1 cellular context compared by ENCODE assay signal in the genomic region with DNA sequence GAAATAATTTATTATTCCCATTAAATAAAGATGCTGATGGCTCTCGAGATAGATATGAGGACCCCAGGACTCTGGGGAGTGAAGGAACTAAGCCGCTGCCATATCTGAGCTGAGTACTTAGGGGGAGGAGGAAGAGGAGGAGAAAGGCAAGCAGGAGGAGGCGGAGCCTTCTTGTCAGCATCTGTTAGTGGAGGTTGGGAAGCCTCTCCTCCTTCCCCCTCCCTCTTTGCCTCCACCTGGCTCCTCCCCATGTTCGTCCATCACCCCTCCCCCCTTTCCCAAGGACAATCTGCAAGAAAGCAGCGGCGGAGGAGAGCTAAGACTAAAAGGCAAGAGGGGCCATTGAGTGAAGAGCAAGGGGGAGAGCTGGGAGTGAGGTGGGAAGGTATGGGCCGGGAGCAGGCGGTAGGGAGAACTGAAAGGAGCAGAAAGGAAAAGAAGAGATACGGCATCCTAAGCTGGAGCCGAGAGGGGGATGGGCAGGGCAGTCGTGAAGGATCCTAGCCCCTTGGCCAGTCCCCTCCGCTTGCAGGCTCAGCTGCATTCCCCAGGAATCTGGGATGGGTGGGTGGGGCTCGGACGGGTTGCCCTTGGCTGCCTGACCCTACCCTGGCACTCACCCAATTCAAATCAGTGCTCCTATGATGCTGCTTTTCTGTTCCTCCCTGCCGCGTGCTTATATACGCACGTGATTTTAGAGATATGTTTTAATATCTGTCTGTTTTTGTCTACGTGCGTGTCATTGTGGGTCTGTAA.
TF ChIP-seq lines count a peak whose summit lies in the region.

Gene PFKM (plus strand): TSS at position 287 of the 756 bp plus-strand sequence. CDS start 3,411 bp downstream, outside the sequence.

TF ChIP-seq in K562, 482 proteins besides CTCF, POLR2A, EP300 and RAD21 (continued from another document and continues in another):
- 0 out of 2 replicates have a peak, but pooled peaks have one; percentile 31 for TF ChIP-seq RERE (CRISPR knock-in tag; IDR thresholded peaks at IDR 0.05; ENCODE audit: borderline replicate concordance)
- TF ChIP-seq, protein P1, sequence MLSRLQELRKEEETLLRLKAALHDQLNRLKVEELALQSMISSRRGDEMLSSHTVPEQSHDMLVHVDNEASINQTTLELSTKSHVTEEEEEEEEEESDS (CRISPR knock-in tag; IDR thresholded peaks at IDR 0.05), result no peak
- no peak for TF ChIP-seq AFF4 (CRISPR knock-in tag; IDR thresholded peaks at IDR 0.05)
- TF ChIP-seq MCM7 (IDR thresholded peaks at IDR 0.05), result no peak
- TF ChIP-seq MTA1 (IDR thresholded peaks at IDR 0.05; ENCODE audit: borderline replicate concordance), result peak; percentile 53; the same call in 1 of the 2 replicates
- TF ChIP-seq ATF7 (IDR thresholded peaks at IDR 0.05), result peak; percentile 24; the same call in 1 of the 2 replicates
- 0 out of 2 replicates have a peak, but pooled peaks have one; percentile 69 for TF ChIP-seq THRB (CRISPR knock-in tag; conservative IDR thresholded peaks at IDR 0.05)
- TF ChIP-seq TCFL5 (CRISPR knock-in tag; conservative IDR thresholded peaks at IDR 0.05), result no peak
- no peak for TF ChIP-seq HEY1 (CRISPR knock-in tag; IDR thresholded peaks at IDR 0.05; ENCODE audit: borderline replicate concordance)
- TF ChIP-seq, protein P2, sequence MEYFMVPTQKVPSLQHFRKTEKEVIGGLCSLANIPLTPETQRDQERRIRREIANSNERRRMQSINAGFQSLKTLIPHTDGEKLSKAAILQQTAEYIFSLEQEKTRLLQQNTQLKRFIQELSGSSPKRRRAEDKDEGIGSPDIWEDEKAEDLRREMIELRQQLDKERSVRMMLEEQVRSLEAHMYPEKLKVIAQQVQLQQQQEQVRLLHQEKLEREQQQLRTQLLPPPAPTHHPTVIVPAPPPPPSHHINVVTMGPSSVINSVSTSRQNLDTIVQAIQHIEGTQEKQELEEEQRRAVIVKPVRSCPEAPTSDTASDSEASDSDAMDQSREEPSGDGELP (CRISPR knock-in tag; IDR thresholded peaks at IDR 0.05; ENCODE audit: borderline replicate concordance), result peak; percentile 70
- peak; percentile 40; the same call in 1 of the 2 replicates for TF ChIP-seq CXXC5 (CRISPR knock-in tag; IDR thresholded peaks at IDR 0.05)
- TF ChIP-seq ZNF23 (CRISPR knock-in tag; IDR thresholded peaks at IDR 0.05), result peak; percentile 23; the same call in 1 of the 2 replicates
- TF ChIP-seq HDAC6 (IDR thresholded peaks at IDR 0.05; ENCODE audit: low read depth, low read length), result no peak
- TF ChIP-seq ATF4 (CRISPR knock-in tag; IDR thresholded peaks at IDR 0.05), result 0 out of 2 replicates have a peak, but pooled peaks have one; percentile 20
- peak; percentile 37 to 56; a peak in 2 of 4 replicates for TF ChIP-seq MNT (conservative IDR thresholded peaks at IDR 0.05)
- 0 out of 2 replicates have a peak, but pooled peaks have one; percentile 18 for TF ChIP-seq NCOA1 (IDR thresholded peaks at IDR 0.05; ENCODE audit: low read depth)
- peak; percentile 57; the same call in 1 of the 2 replicates for TF ChIP-seq DPF2 (IDR thresholded peaks at IDR 0.05)
- TF ChIP-seq BHLHE40 (IDR thresholded peaks at IDR 0.05; ENCODE audit: low read length), result peak; percentile 80
- no peak for TF ChIP-seq ZBTB34 (CRISPR knock-in tag; IDR thresholded peaks at IDR 0.05)
- TF ChIP-seq, protein P3, sequence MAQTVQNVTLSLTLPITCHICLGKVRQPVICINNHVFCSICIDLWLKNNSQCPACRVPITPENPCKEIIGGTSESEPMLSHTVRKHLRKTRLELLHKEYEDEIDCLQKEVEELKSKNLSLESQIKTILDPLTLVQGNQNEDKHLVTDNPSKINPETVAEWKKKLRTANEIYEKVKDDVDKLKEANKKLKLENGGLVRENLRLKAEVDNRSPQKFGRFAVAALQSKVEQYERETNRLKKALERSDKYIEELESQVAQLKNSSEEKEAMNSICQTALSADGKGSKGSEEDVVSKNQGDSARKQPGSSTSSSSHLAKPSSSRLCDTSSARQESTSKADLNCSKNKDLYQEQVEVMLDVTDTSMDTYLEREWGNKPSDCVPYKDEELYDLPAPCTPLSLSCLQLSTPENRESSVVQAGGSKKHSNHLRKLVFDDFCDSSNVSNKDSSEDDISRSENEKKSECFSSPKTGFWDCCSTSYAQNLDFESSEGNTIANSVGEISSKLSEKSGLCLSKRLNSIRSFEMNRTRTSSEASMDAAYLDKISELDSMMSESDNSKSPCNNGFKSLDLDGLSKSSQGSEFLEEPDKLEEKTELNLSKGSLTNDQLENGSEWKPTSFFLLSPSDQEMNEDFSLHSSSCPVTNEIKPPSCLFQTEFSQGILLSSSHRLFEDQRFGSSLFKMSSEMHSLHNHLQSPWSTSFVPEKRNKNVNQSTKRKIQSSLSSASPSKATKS (CRISPR knock-in tag; IDR thresholded peaks at IDR 0.05), result no peak
- 0 out of 2 replicates have a peak, but pooled peaks have one; percentile 17 for TF ChIP-seq SPI1 (IDR thresholded peaks at IDR 0.05; ENCODE audit: borderline replicate concordance, low read depth, low read length)
- TF ChIP-seq MAZ (CRISPR knock-in tag; conservative IDR thresholded peaks at IDR 0.05 in 1 of 2, IDR thresholded peaks at IDR 0.05 in 1 of 2), result peak; percentile 57 to 71; a peak in 3 of 4 replicates
- TF ChIP-seq POLR3A (IDR thresholded peaks at IDR 0.05; ENCODE audit: borderline replicate concordance, extremely low read depth, insufficient read depth, insufficient read length), result no peak
- TF ChIP-seq DDX20 (tag; IDR thresholded peaks at IDR 0.05; ENCODE audit: low read depth), result no peak
- no peak for TF ChIP-seq ZC3H4 (CRISPR knock-in tag; IDR thresholded peaks at IDR 0.05; ENCODE audit: borderline replicate concordance)
- no peak for TF ChIP-seq MLX (CRISPR knock-in tag; conservative IDR thresholded peaks at IDR 0.05)
- no peak; a peak in 2 of 4 replicates for TF ChIP-seq NRF1 (conservative IDR thresholded peaks at IDR 0.05 in 1 of 2, IDR thresholded peaks at IDR 0.05 in 1 of 2)
- no peak for TF ChIP-seq DNMT1 (IDR thresholded peaks at IDR 0.05)
- TF ChIP-seq CTBP1 (IDR thresholded peaks at IDR 0.05; ENCODE audit: borderline replicate concordance), result peak; percentile 90
- 0 out of 2 replicates have a peak, but pooled peaks have one; percentile 18 for TF ChIP-seq CREB1 (IDR thresholded peaks at IDR 0.05)
- TF ChIP-seq CREB1 (CRISPR knock-in tag; IDR thresholded peaks at IDR 0.05), result 0 out of 2 replicates have a peak, but pooled peaks have one; percentile 34
- TF ChIP-seq HLTF (IDR thresholded peaks at IDR 0.05), result peak; percentile 65; the same call in 1 of the 2 replicates
- TF ChIP-seq NFIC (IDR thresholded peaks at IDR 0.05), result peak; percentile 82
- 0 out of 4 replicates have a peak, but pooled peaks of 1 of the 2 experiments have one; percentile 15 for TF ChIP-seq ARNT (IDR thresholded peaks at IDR 0.05)
- TF ChIP-seq POLR2B (IDR thresholded peaks at IDR 0.05; ENCODE audit: low read depth, partially characterized antibody), result peak; percentile 36
- TF ChIP-seq ZNF445 (CRISPR knock-in tag; IDR thresholded peaks at IDR 0.05; ENCODE audit: low read depth), result no peak
- TF ChIP-seq HDAC1 (IDR thresholded peaks at IDR 0.05), result peak in 1 of 2 experiments; percentile 82; a peak in 2 of 4 replicates
